ENCODE assay signal across 8 cellular contexts in genomic region chr13:110137677-110138008, GRCh38.
DNase-seq lines count a peak whose midpoint lies in the region; ATAC-seq and TF ChIP-seq lines count a peak whose summit lies in the region.

No MANE protein-coding gene starts in this region.

- peak overlapping the region; percentile 71 for H3K4me2 ChIP-seq in SK-N-SH

- peak; percentile 87 for ATAC-seq in GM21515 (IDR thresholded peaks at IDR 0.05; ENCODE audit: unreplicated experiment)

- peak overlapping the region; percentile 70 to 73 for H3K4me3 ChIP-seq in SK-N-SH (ENCODE audit: low read depth in 2 of 2, low read length in 1 of 2)
- peak overlapping the region; percentile 89 for H3K4me3 ChIP-seq in endodermal cell (ENCODE audit: low read length)
- H3K4me3 ChIP-seq in muscle layer of colon (ENCODE audit: low read depth in 1 of 2, low read length in 2 of 2) = peak overlapping the region; percentile 28 to 73
- H3K4me3 ChIP-seq in uterus = peak overlapping the region; percentile 38 to 53

- H3K79me2 ChIP-seq in SK-N-SH (ENCODE audit: insufficient read depth) = no peaks in the 10 kb centered on the region

- no peaks in the 10 kb centered on the region for H4K20me1 ChIP-seq in SK-N-SH (ENCODE audit: insufficient read depth)

- no peaks in the 10 kb centered on the region for H3K27me3 ChIP-seq in SK-N-SH (ENCODE audit: insufficient read depth)
- no peaks in the 10 kb centered on the region for H3K27me3 ChIP-seq in endodermal cell (ENCODE audit: control insufficient read depth, insufficient read depth, low read length, poor library complexity, severe bottlenecking)
- H3K27me3 ChIP-seq in muscle layer of colon (ENCODE audit: control insufficient read depth in 1 of 2, insufficient read depth in 2 of 2, low read length in 2 of 2) = no peaks in the 10 kb centered on the region
- no peaks in the 10 kb centered on the region for H3K27me3 ChIP-seq in uterus

- H3K9me3 ChIP-seq in SK-N-SH = 0 out of 2 replicates have a peak, but pooled peaks cover under 1% of the 10 kb centered on the region
- H3K9me3 ChIP-seq in endodermal cell (ENCODE audit: control insufficient read depth, low read length) = no peaks in the 10 kb centered on the region
- H3K9me3 ChIP-seq in muscle layer of colon (ENCODE audit: low read length) = no peaks in the 10 kb centered on the region
- H3K9me3 ChIP-seq in uterus = no peaks in the 10 kb centered on the region

- peaks cover 14% of the 10 kb centered on the region for H3F3A ChIP-seq in SK-N-SH (replicated peaks; ENCODE audit: insufficient read depth)

- peak; percentile 76 for TF ChIP-seq RAD21 in SK-N-SH (IDR thresholded peaks at IDR 0.05; ENCODE audit: low read length)

- no peaks in the 10 kb centered on the region for H3K36me3 Mint-ChIP-seq in endodermal cell (ENCODE audit: low read depth)

- peak overlapping the region; percentile 70 for H3K4me3 Mint-ChIP-seq in endodermal cell

- TF ChIP-seq EP300 in SK-N-SH (IDR thresholded peaks at IDR 0.05; ENCODE audit: borderline replicate concordance in 1 of 2, low read depth in 1 of 2, low read length in 1 of 2) = 0 out of 4 replicates have a peak, but pooled peaks of 1 of the 2 experiments have one; percentile 4

- intact Hi-C loops in uterus (cut with DNase I; ENCODE audit: low total_unique reads) = no loop called here

- no peaks in the 10 kb centered on the region for H3K9me3 Mint-ChIP-seq in endodermal cell

- peak overlapping the region; percentile 61 for H3K27ac Mint-ChIP-seq in endodermal cell

- WGBS in SK-N-SH (ENCODE audit: low lambda C conversion rate) = 0% methylated on average over 8 of the region's 8 CpGs
- 0 to 3% methylated on average over 4 to 8 of the region's 8 CpGs for WGBS in endodermal cell (ENCODE audit: insufficient coverage in 1 of 2, insufficient read length in 1 of 2), 2 experiments

- H3K9ac ChIP-seq in SK-N-SH (peak overlapping the region; percentile 22; the same call in 1 of the 2 replicates), endodermal cell (ENCODE audit: extremely low read depth, low read length, poor library complexity, severe bottlenecking) (peak overlapping the region; percentile 65), muscle layer of colon (ENCODE audit: low read length) (peak overlapping the region; percentile 18)

- H3K9me2 ChIP-seq in SK-N-SH = no peaks in the 10 kb centered on the region

- H3K27me3 Mint-ChIP-seq in endodermal cell (ENCODE audit: insufficient read depth) = peaks cover 4% of the 10 kb centered on the region

- H3K36me3 ChIP-seq in SK-N-SH (replicated peaks in 1 of 2; ENCODE audit: control insufficient read depth in 1 of 2, insufficient read depth in 2 of 2, low read length in 1 of 2) = no peaks in the 10 kb centered on the region
- H3K36me3 ChIP-seq in endodermal cell (ENCODE audit: control insufficient read depth, insufficient read depth, low read length) = no peaks in the 10 kb centered on the region
- no peaks in the 10 kb centered on the region for H3K36me3 ChIP-seq in muscle layer of colon (ENCODE audit: insufficient read depth, low read length)
- no peaks in the 10 kb centered on the region for H3K36me3 ChIP-seq in uterus

- peak; percentile 41 for DNase-seq in DMS 273 (lab: John Stamatoyannopoulos, UW; ENCODE audit: unreplicated experiment)
- no peak for DNase-seq in DMS 273 treated with DMSO at 0.1 percent for 48 hours (lab: John Stamatoyannopoulos, UW)
- peak; percentile 79 for DNase-seq in HT-29 (ENCODE audit: low spot score)
- peak; percentile 83 for DNase-seq in SK-N-SH
- no peak for DNase-seq in endodermal cell
- peak in 1 of 2 donors; percentile 37 for DNase-seq in uterus

- H3K4me1 ChIP-seq in SK-N-SH (ENCODE audit: control insufficient read depth in 1 of 2, insufficient read depth in 2 of 2, low read depth in 1 of 2, low read length in 1 of 2) (peaks cover 0 to 6% of the 10 kb centered on the region in 2 experiments; a peak in 1 of 4 replicates), endodermal cell (ENCODE audit: control insufficient read depth, insufficient read depth, low read length) (peaks cover 9% of the 10 kb centered on the region), muscle layer of colon (ENCODE audit: insufficient read depth, low read length) (no peaks in the 10 kb centered on the region), uterus (no peaks in the 10 kb centered on the region)

- H3K4me1 Mint-ChIP-seq in endodermal cell = peaks cover 21% of the 10 kb centered on the region

- H3K27ac ChIP-seq in SK-N-SH (ENCODE audit: low read depth in 2 of 2, low read length in 1 of 2) = peak overlapping the region in 1 of 2 experiments; percentile 39; a peak in 2 of 4 replicates
- H3K27ac ChIP-seq in endodermal cell (ENCODE audit: low read depth, low read length) = no peak overlapping the region
- peak overlapping the region; percentile 30 for H3K27ac ChIP-seq in muscle layer of colon (ENCODE audit: low read depth, low read length)
- peak overlapping the region; percentile 26 to 40 for H3K27ac ChIP-seq in uterus

- H2AFZ ChIP-seq in SK-N-SH (ENCODE audit: low read depth) = peak overlapping the region; percentile 64; the same call in 1 of the 2 replicates

- TF ChIP-seq POLR2A in uterus (IDR thresholded peaks at IDR 0.05) = no peak

- POLR2A ChIA-PET in SK-N-SH (lab: Yijun Ruan, JAX) = no interaction called here

- CTCF ChIA-PET in SK-N-SH (lab: Yijun Ruan, JAX) = interaction anchor here (0.6 to 2.0 kb wide), 12 partner anchors 14 to 1225 kb away, joined by 3 to 8 read pairs (median 3); no protein-coding TSS in a partner anchor

- peak; percentile 42 for TF ChIP-seq CTCF in SK-N-SH (IDR thresholded peaks at IDR 0.05)
- peak; percentile 62 for TF ChIP-seq CTCF in endodermal cell (conservative IDR thresholded peaks at IDR 0.05)
- TF ChIP-seq CTCF in uterus (IDR thresholded peaks at IDR 0.05) = peak in 3 of 4 experiments; percentile 11 to 58 (median 31)

TF ChIP-seq in SK-N-SH, 30 proteins besides CTCF, POLR2A, EP300 and RAD21:
- TF ChIP-seq SMC3 (IDR thresholded peaks at IDR 0.05; ENCODE audit: low read depth, low read length) (peak; percentile 53), TCF12 (IDR thresholded peaks at IDR 0.05) (no peak), NRF1 (IDR thresholded peaks at IDR 0.05; ENCODE audit: low read depth, low read length) (no peak)

Comparison
In these comparisons a context has a peak if more than half of its experiments do, and no peak if none do; other contexts are left out.
1. DNase-seq: peak in DMS 273 (single experiment), HT-29 (single experiment) and SK-N-SH (single experiment); none in DMS 273 treated with DMSO at 0.1 percent for 48 hours (single experiment) and endodermal cell (single experiment).
2. Peak in every context shown above with its lines, with median percentiles within 50 percentile points of each other: H3K4me3 ChIP-seq, H3K9ac ChIP-seq and CTCF ChIP-seq.